ENCODE assay signal across 24 cellular contexts in the genomic region with DNA sequence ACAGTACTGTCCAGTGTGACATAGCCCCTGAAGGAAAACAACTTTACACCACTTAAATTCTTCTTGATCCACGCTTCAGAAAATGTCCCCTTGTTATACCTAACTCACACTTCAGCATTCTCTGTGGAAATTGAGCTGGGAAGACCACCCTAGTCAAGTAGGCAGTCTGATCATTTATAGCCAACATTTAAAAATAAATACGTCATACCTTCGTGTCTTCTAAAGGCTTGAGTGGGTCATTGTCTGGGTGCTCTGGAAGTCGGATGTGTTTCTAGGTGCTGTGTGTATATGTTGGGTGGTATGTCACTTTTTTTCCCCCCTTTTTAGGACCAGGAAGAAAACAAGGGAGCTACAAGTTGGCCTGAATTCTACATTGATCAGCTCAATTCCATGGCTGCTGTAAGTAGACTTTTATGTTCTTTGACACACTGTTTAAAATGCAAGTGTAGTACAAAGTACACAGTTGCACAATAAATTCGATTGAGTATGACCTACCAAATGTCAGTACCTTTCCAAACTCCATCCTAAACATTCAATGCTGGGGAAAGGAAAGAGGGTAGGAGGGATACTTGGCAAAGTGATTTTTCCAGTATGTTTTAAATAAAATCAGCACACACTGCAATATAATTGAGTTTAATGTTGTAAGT.
A peak's percentile ranks its signal among the peaks of the same experiment; 100 is the strongest.
DNase-seq lines count a peak whose midpoint lies in the region; ATAC-seq, FAIRE-seq and TF ChIP-seq lines count a peak whose summit lies in the region.
"Had no signal": no experiment of that assay in that cellular context is flagged by ENCODE, and none has a peak within 500 bp of the region (broad histone marks: within the 10 kb centered on the region; RNA-seq: fewer than 3 reads in every experiment).

No MANE protein-coding gene starts in this region.

- no peak for TF ChIP-seq CTCF in hepatocyte (IDR thresholded peaks at IDR 0.05; ENCODE audit: poor library complexity)
- no peak for TF ChIP-seq CTCF in mucosa of descending colon (IDR thresholded peaks at IDR 0.05)
- no peak for TF ChIP-seq CTCF in tibial artery (IDR thresholded peaks at IDR 0.05)

- H3K9me3 ChIP-seq in hepatocyte (ENCODE audit: low read depth) (no peaks in the 10 kb centered on the region), mucosa of descending colon (no peaks in the 10 kb centered on the region), tibial artery (no peaks in the 10 kb centered on the region)
- H3K9me3 ChIP-seq: MG63, SJSA1 had no signal

- TF ChIP-seq POLR2A in GM12891 (IDR thresholded peaks at IDR 0.05; ENCODE audit: low read depth, low read length): no peak

- H3K27me3 ChIP-seq in hepatocyte: no peaks in the 10 kb centered on the region
- H3K27me3 ChIP-seq in tibial artery: no peaks in the 10 kb centered on the region
- H3K27me3 ChIP-seq: MG63, SJSA1 had no signal

- peaks cover 20% of the 10 kb centered on the region for H3K79me2 ChIP-seq in hepatocyte

- H3K4me3 ChIP-seq in hepatocyte (no peak overlapping the region), mucosa of descending colon (no peak overlapping the region), tibial artery (no peak overlapping the region)
- H3K4me3 ChIP-seq: MG63, SJSA1 had no signal

- ATAC-seq in mucosa of descending colon (peak; percentile 42), HG03095 (IDR thresholded peaks at IDR 0.05; ENCODE audit: unreplicated experiment) (no peak)
- no peak for ATAC-seq in stimulated activated naive CD8-positive, alpha-beta T cell treated with anti-CD3 and anti-CD28 coated beads, Interleukin-15, amount 100 ng/mL, for 72 hours
- ATAC-seq: CD8-positive, alpha-beta T cell; Right ventricle myocardium inferior had no signal

- 87% methylated on average over 5 of the region's 5 CpGs for WGBS in hepatocyte (ENCODE audit: low lambda C conversion rate, missing lambda C conversion rate)

- no peak overlapping the region for H3K4me3 Mint-ChIP-seq in stimulated activated naive CD8-positive, alpha-beta T cell treated with anti-CD3 and anti-CD28 coated beads, Interleukin-15, amount 100 ng/mL, for 72 hours
- H3K4me3 Mint-ChIP-seq: CD8-positive, alpha-beta T cell had no signal

- no peaks in the 10 kb centered on the region for H3K27me3 Mint-ChIP-seq in stimulated activated naive CD8-positive, alpha-beta T cell treated with anti-CD3 and anti-CD28 coated beads, Interleukin-15, amount 100 ng/mL, for 72 hours

- H2AFZ ChIP-seq in hepatocyte: no peak overlapping the region

- H3K27ac ChIP-seq in hepatocyte (peak overlapping the region; percentile 12), tibial artery (peak overlapping the region; percentile 31 to 61)
- H3K27ac ChIP-seq: SJSA1 had no signal

- H3K4me2 ChIP-seq in hepatocyte: no peak overlapping the region

- peak; percentile 43 for FAIRE-seq in GM12891 (lab: Jason Lieb, UNC)
- FAIRE-seq: GM12892, GM18507 had no signal

- H4K20me1 ChIP-seq in hepatocyte (ENCODE audit: insufficient read depth, poor library complexity, severe bottlenecking): no peaks in the 10 kb centered on the region

- no peak overlapping the region for H3K27ac Mint-ChIP-seq in stimulated activated naive CD8-positive, alpha-beta T cell treated with anti-CD3 and anti-CD28 coated beads, Interleukin-15, amount 100 ng/mL, for 72 hours
- H3K27ac Mint-ChIP-seq: CD8-positive, alpha-beta T cell had no signal

- H3K36me3 ChIP-seq in hepatocyte (replicated peaks; ENCODE audit: insufficient read depth, low read depth) (no peaks in the 10 kb centered on the region), mucosa of descending colon (ENCODE audit: low read depth) (no peaks in the 10 kb centered on the region), tibial artery (no peaks in the 10 kb centered on the region)
- H3K36me3 ChIP-seq: MG63, SJSA1 had no signal

- DNase-seq in GM12891 (ENCODE audit: insufficient read length, low spot score): no peak
- DNase-seq in hepatocyte (ENCODE audit: low spot score): no peak
- no peak for DNase-seq in mucosa of descending colon
- no peak for DNase-seq in tibial artery
- no peak for DNase-seq in stimulated activated naive CD8-positive, alpha-beta T cell treated with anti-CD3 and anti-CD28 coated beads, Interleukin-15, amount 100 ng/mL, for 72 hours
- DNase-seq in LoVo (ENCODE audit: low spot score): no peak
- DNase-seq: AML-193; C1 segment of cervical spinal cord; CD8-positive, alpha-beta T cell; DND-41; GOT3; HCEC 1CT; Kasumi-1; MG63; NCI-H1417; NCI-H1694 treated with DMSO at 0.1 percent for 48 hours; NCI-H2081 treated with DMSO at 0.1 percent for 48 hours; NCI-H2171 treated with DMSO at 0.1 percent for 48 hours; NCI-H524 treated with DMSO at 0.1 percent for 48 hours had no signal

- H3K9me3 Mint-ChIP-seq in stimulated activated naive CD8-positive, alpha-beta T cell treated with anti-CD3 and anti-CD28 coated beads, Interleukin-15, amount 100 ng/mL, for 72 hours: no peaks in the 10 kb centered on the region
- H3K9me3 Mint-ChIP-seq: CD8-positive, alpha-beta T cell had no signal

- intact Hi-C loops in mucosa of descending colon (cut with DNase I, micrococcal nuclease) (loop anchor here in 1 of 2 donors (10.0 kb wide), 1 partner anchor 50 kb away; no protein-coding TSS in a partner anchor), tibial artery (cut with DNase I; ENCODE audit: low total_unique reads) (no loop called here)

- peaks cover 59% of the 10 kb centered on the region for H3K4me1 ChIP-seq in hepatocyte (ENCODE audit: insufficient read depth)
- no peaks in the 10 kb centered on the region for H3K4me1 ChIP-seq in mucosa of descending colon (ENCODE audit: low read depth)
- H3K4me1 ChIP-seq in tibial artery: peaks cover 0 to 96% (median 43%) of the 10 kb centered on the region in 4 donors

- no peaks in the 10 kb centered on the region for H3K4me1 Mint-ChIP-seq in stimulated activated naive CD8-positive, alpha-beta T cell treated with anti-CD3 and anti-CD28 coated beads, Interleukin-15, amount 100 ng/mL, for 72 hours

- H3K9me2 ChIP-seq in hepatocyte (replicated peaks; ENCODE audit: insufficient read depth): no peaks in the 10 kb centered on the region

TF ChIP-seq in GM12891, 5 proteins besides CTCF, POLR2A, EP300 and RAD21:
- TF ChIP-seq PAX5 (IDR thresholded peaks at IDR 0.05; ENCODE audit: insufficient read depth, low read length, severe bottlenecking) (no peak), POU2F2 (IDR thresholded peaks at IDR 0.05; ENCODE audit: low read depth, low read length) (no peak), POLR2AphosphoS5 (IDR thresholded peaks at IDR 0.05; ENCODE audit: low read depth, low read length) (no peak), SPI1 (IDR thresholded peaks at IDR 0.05; ENCODE audit: low read depth, low read length) (no peak), TAF1 (IDR thresholded peaks at IDR 0.05; ENCODE audit: low read depth, low read length) (no peak)
TF ChIP-seq in GM12891: peak in this region for 0.
